ENCODE assay signal across 16 cellular contexts in genomic region chr1:156226782-156227181, GRCh38. TPM values are rescaled to one million over a fixed set of nuclear protein-coding genes. Genes with fewer than 3 reads are reported as not detected.
A peak's percentile ranks its signal among the peaks of the same experiment; 100 is the strongest.
DNase-seq lines count a peak whose midpoint lies in the region; ATAC-seq and TF ChIP-seq lines count a peak whose summit lies in the region.
"Had no signal": no experiment of that assay in that cellular context is flagged by ENCODE, and none has a peak within 500 bp of the region (broad histone marks: within the 10 kb centered on the region; RNA-seq: fewer than 3 reads in every experiment).

No MANE protein-coding gene starts in this region.

- H3K36me3 ChIP-seq in colonic mucosa (no peaks in the 10 kb centered on the region), ascending aorta (peaks cover 25 to 26% of the 10 kb centered on the region in 2 donors)

- POLR2A ChIA-PET in activated CD4-positive, alpha-beta memory T cell treated with anti-CD3 and anti-CD28 coated beads, Interleukin-2, amount 10 ng/mL, durations not matched to agents 7 days and 5 days (lab: Charles Lee): interaction anchor here (0.9 to 6.6 kb wide), 12 partner anchors 9 to 130 kb away, joined by 3 to 119 read pairs (median 6); partner anchors contain the start of genes CCT3, PAQR6, PMF1 and SLC25A44

- H3K4me1 Mint-ChIP-seq in activated CD4-positive, alpha-beta memory T cell treated with anti-CD3 and anti-CD28 coated beads, Interleukin-2, amount 10 ng/mL, durations not matched to agents 7 days and 5 days: peaks cover 52% of the 10 kb centered on the region
- peaks cover 69% of the 10 kb centered on the region for H3K4me1 Mint-ChIP-seq in stimulated activated naive CD8-positive, alpha-beta T cell treated with anti-CD3 and anti-CD28 coated beads, Interleukin-15, amount 100 ng/mL, for 72 hours

- H3K4me3 ChIP-seq in right cardiac atrium (ENCODE audit: low read length): no peak overlapping the region
- no peak overlapping the region for H3K4me3 ChIP-seq in colonic mucosa
- no peak overlapping the region for H3K4me3 ChIP-seq in ascending aorta
- no peak overlapping the region for H3K4me3 ChIP-seq in foreskin fibroblast (ENCODE audit: low read depth in 1 of 2, low read length in 2 of 2)
- H3K4me3 ChIP-seq: cardiac muscle cell, esophagus muscularis mucosa, thoracic aorta had no signal

- H3K9me3 ChIP-seq in right cardiac atrium (ENCODE audit: control insufficient read depth, low read length): no peaks in the 10 kb centered on the region
- H3K9me3 ChIP-seq in colonic mucosa: no peaks in the 10 kb centered on the region
- no peaks in the 10 kb centered on the region for H3K9me3 ChIP-seq in ascending aorta
- H3K9me3 ChIP-seq: esophagus muscularis mucosa, thoracic aorta had no signal

- CTCF ChIA-PET in activated CD4-positive, alpha-beta memory T cell treated with anti-CD3 and anti-CD28 coated beads, Interleukin-2, amount 10 ng/mL, durations not matched to agents 7 days and 5 days (lab: Charles Lee): interaction anchor here (0.6 to 6.6 kb wide), 9 partner anchors 13 to 170 kb away, joined by 3 to 179 read pairs (median 32); partner anchors contain the start of genes PMF1, SLC25A44 and SMG5

- H3K4me1 ChIP-seq in right cardiac atrium (ENCODE audit: control insufficient read depth, insufficient read depth, low read length): no peaks in the 10 kb centered on the region
- H3K4me1 ChIP-seq in colonic mucosa: no peaks in the 10 kb centered on the region
- no peaks in the 10 kb centered on the region for H3K4me1 ChIP-seq in ascending aorta

- no peak overlapping the region for H3K4me3 Mint-ChIP-seq in activated CD4-positive, alpha-beta memory T cell treated with anti-CD3 and anti-CD28 coated beads, Interleukin-2, amount 10 ng/mL, durations not matched to agents 7 days and 5 days
- H3K4me3 Mint-ChIP-seq in stimulated activated naive CD8-positive, alpha-beta T cell treated with anti-CD3 and anti-CD28 coated beads, Interleukin-15, amount 100 ng/mL, for 72 hours: peak overlapping the region in 1 of 2 donors; percentile 66

- H3K36me3 Mint-ChIP-seq in activated CD4-positive, alpha-beta memory T cell treated with anti-CD3 and anti-CD28 coated beads, Interleukin-2, amount 10 ng/mL, durations not matched to agents 7 days and 5 days (ENCODE audit: low read depth): peaks cover 46% of the 10 kb centered on the region

- 86% methylated on average over 4 of the region's 4 CpGs for WGBS in right cardiac atrium

- no peak overlapping the region for H3K9ac ChIP-seq in colonic mucosa (ENCODE audit: low read depth in 2 of 2, low read length in 2 of 2)

- H3K9me3 Mint-ChIP-seq in activated CD4-positive, alpha-beta memory T cell treated with anti-CD3 and anti-CD28 coated beads, Interleukin-2, amount 10 ng/mL, durations not matched to agents 7 days and 5 days: no peaks in the 10 kb centered on the region
- H3K9me3 Mint-ChIP-seq in stimulated activated naive CD8-positive, alpha-beta T cell treated with anti-CD3 and anti-CD28 coated beads, Interleukin-15, amount 100 ng/mL, for 72 hours: no peaks in the 10 kb centered on the region

- no peaks in the 10 kb centered on the region for H3K27me3 ChIP-seq in right cardiac atrium (ENCODE audit: control insufficient read depth, insufficient read depth)
- no peaks in the 10 kb centered on the region for H3K27me3 ChIP-seq in colonic mucosa
- no peaks in the 10 kb centered on the region for H3K27me3 ChIP-seq in ascending aorta
- H3K27me3 ChIP-seq: cardiac muscle cell, esophagus muscularis mucosa had no signal

- H3K27ac ChIP-seq in right cardiac atrium (ENCODE audit: low read length): no peak overlapping the region
- no peak overlapping the region for H3K27ac ChIP-seq in colonic mucosa
- no peak overlapping the region for H3K27ac ChIP-seq in ascending aorta
- H3K27ac ChIP-seq: cardiac muscle cell, esophagus muscularis mucosa, thoracic aorta had no signal

- H3K27me3 Mint-ChIP-seq in activated CD4-positive, alpha-beta memory T cell treated with anti-CD3 and anti-CD28 coated beads, Interleukin-2, amount 10 ng/mL, durations not matched to agents 7 days and 5 days: no peaks in the 10 kb centered on the region
- H3K27me3 Mint-ChIP-seq in stimulated activated naive CD8-positive, alpha-beta T cell treated with anti-CD3 and anti-CD28 coated beads, Interleukin-15, amount 100 ng/mL, for 72 hours: no peaks in the 10 kb centered on the region

- intact Hi-C loops in left ventricle myocardium superior (cut with micrococcal nuclease): loop anchor here (10.0 kb wide), 1 partner anchor 82 kb away; no protein-coding TSS in a partner anchor
- intact Hi-C loops in right cardiac atrium (cut with DNase I): loop anchor here in 2 of 4 donors (5.0 to 10.0 kb wide), 2 partner anchors 79 to 132 kb away; no protein-coding TSS in a partner anchor
- intact Hi-C loops in colonic mucosa (cut with DNase I): no loop called here
- intact Hi-C loops in ascending aorta (cut with DNase I): no loop called here

- DNase-seq in left ventricle myocardium superior (peak; percentile 2), right cardiac atrium (no peak), colonic mucosa (no peak), ascending aorta (ENCODE audit: low spot score in 2 of 2) (no peak), foreskin fibroblast (no peak)
- no peak for DNase-seq in activated CD4-positive, alpha-beta memory T cell treated with anti-CD3 and anti-CD28 coated beads, Interleukin-2, amount 10 ng/mL, durations not matched to agents 7 days and 5 days
- no peak for DNase-seq in stimulated activated naive CD8-positive, alpha-beta T cell treated with anti-CD3 and anti-CD28 coated beads, Interleukin-15, amount 100 ng/mL, for 72 hours
- DNase-seq: Karpas-422; NCI-H1105; NCI-H774; stimulated activated CD4-positive, alpha-beta T cell treated with anti-CD3 and anti-CD28 coated beads, Interleukin-2, amount 100 ng/mL, for 24 hours had no signal

- ATAC-seq in left ventricle myocardium superior (no peak), right cardiac atrium (no peak), HG02798 (IDR thresholded peaks at IDR 0.05; ENCODE audit: poor library complexity, unreplicated experiment) (peak; percentile 3)
- ATAC-seq in stimulated activated naive CD8-positive, alpha-beta T cell treated with anti-CD3 and anti-CD28 coated beads, Interleukin-15, amount 100 ng/mL, for 72 hours: no peak

- H3K27ac Mint-ChIP-seq in activated CD4-positive, alpha-beta memory T cell treated with anti-CD3 and anti-CD28 coated beads, Interleukin-2, amount 10 ng/mL, durations not matched to agents 7 days and 5 days: peak overlapping the region; percentile 84
- H3K27ac Mint-ChIP-seq in stimulated activated naive CD8-positive, alpha-beta T cell treated with anti-CD3 and anti-CD28 coated beads, Interleukin-15, amount 100 ng/mL, for 72 hours: peak overlapping the region; percentile 54 to 68

- no peak for TF ChIP-seq CTCF in colonic mucosa (IDR thresholded peaks at IDR 0.05)
- no peak for TF ChIP-seq CTCF in ascending aorta (IDR thresholded peaks at IDR 0.05)
- TF ChIP-seq CTCF in foreskin fibroblast (IDR thresholded peaks at IDR 0.05; ENCODE audit: low read depth, low read length): no peak

RNA-seq across cellular contexts. Expression of gene PMF1, which starts 14.0 kb away (rescaled TPM):
- total RNA-seq in left ventricle myocardium superior (65.1 TPM), right cardiac atrium (10 to 100 TPM; 55.3 to 62.9 (median 59.5) TPM), colonic mucosa (10 to 100 TPM; 44.4 to 49.4 TPM), ascending aorta (61.4 TPM)
- 93.6 TPM for polyA plus RNA-seq in right cardiac atrium
- total RNA-seq in activated CD4-positive, alpha-beta memory T cell treated with anti-CD3 and anti-CD28 coated beads, Interleukin-2, amount 10 ng/mL, durations not matched to agents 7 days and 5 days: 10 to 100 TPM; 65.5 to 67.7 TPM

RNA-seq across cellular contexts. Expression of gene BGLAP, which starts 15.2 kb away (rescaled TPM):
- total RNA-seq in left ventricle myocardium superior: 1.1 TPM
- under 1 TPM in 3 of 4 donors, not detected in 1; 0.54 to 0.92 (median 0.66) TPM for total RNA-seq in right cardiac atrium
- polyA plus RNA-seq in right cardiac atrium: 0.45 TPM
- total RNA-seq in activated CD4-positive, alpha-beta memory T cell treated with anti-CD3 and anti-CD28 coated beads, Interleukin-2, amount 10 ng/mL, durations not matched to agents 7 days and 5 days: 1 to 10 TPM; 1.5 to 2.7 TPM
- 1 to 10 TPM; 1.2 to 2.2 TPM for total RNA-seq in colonic mucosa
- 19.1 TPM for total RNA-seq in ascending aorta
- total RNA-seq: osteocyte, thoracic aorta had no signal

RNA-seq across cellular contexts. Expression of gene PAQR6, which starts 21.1 kb away (rescaled TPM):
- total RNA-seq in left ventricle myocardium superior: 0.32 TPM
- total RNA-seq in right cardiac atrium: 1 to 10 TPM in 2 of 4 donors, under 1 TPM in 2; 0.68 to 1.5 (median 0.95) TPM
- polyA plus RNA-seq in right cardiac atrium: 1.3 TPM
- 1 to 10 TPM; 5.6 to 6.3 TPM for total RNA-seq in activated CD4-positive, alpha-beta memory T cell treated with anti-CD3 and anti-CD28 coated beads, Interleukin-2, amount 10 ng/mL, durations not matched to agents 7 days and 5 days
- total RNA-seq in colonic mucosa: 1 to 10 TPM; 1.1 to 2.9 TPM
- total RNA-seq in ascending aorta: not detected

RNA-seq across cellular contexts. Expression of gene SLC25A44, which starts 32.9 kb away (rescaled TPM):
- total RNA-seq in left ventricle myocardium superior (15.3 TPM), right cardiac atrium (10 to 100 TPM; 14.2 to 21.5 (median 15.7) TPM), colonic mucosa (10 to 100 TPM; 23.6 to 26.8 TPM), ascending aorta (13.5 TPM)
- 8.6 TPM for polyA plus RNA-seq in right cardiac atrium
- 10 to 100 TPM; 27.7 to 36.3 TPM for total RNA-seq in activated CD4-positive, alpha-beta memory T cell treated with anti-CD3 and anti-CD28 coated beads, Interleukin-2, amount 10 ng/mL, durations not matched to agents 7 days and 5 days

RNA-seq across cellular contexts. Expression of gene SMG5, which starts 55.8 kb away (rescaled TPM):
- total RNA-seq in left ventricle myocardium superior (84.5 TPM), right cardiac atrium (10 to 100 TPM; 55.2 to 73.6 (median 62.2) TPM), colonic mucosa (100 to 1,000 TPM in 1 of 2 donors, 10 to 100 TPM in 1; 65.2 to 107 TPM), ascending aorta (76.5 TPM)
- polyA plus RNA-seq in right cardiac atrium: 55.3 TPM
- total RNA-seq in activated CD4-positive, alpha-beta memory T cell treated with anti-CD3 and anti-CD28 coated beads, Interleukin-2, amount 10 ng/mL, durations not matched to agents 7 days and 5 days: 10 to 100 TPM; 58.5 to 60.4 TPM
